17 cellular contexts compared by ENCODE assay signal in the genomic region with DNA sequence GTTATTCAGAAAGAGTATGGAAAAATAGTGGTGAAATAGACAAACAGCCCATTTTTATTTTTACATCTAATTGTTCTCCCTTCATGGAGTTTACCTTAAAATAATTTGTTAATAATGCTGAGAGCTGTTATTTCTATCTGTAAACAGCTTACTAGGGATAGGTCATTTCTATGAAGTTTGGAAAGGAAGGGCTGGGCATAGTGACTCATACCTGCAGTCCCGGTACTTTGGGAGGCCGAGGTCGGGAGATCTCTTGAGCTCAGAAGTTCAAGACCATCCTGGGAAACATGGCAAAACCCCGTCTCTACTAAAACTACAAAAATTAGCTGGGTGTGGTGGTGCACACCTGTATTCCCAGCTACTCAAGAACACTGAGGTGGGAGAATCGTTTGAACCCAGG.
DNase-seq lines count a peak whose midpoint lies in the region; ATAC-seq and TF ChIP-seq lines count a peak whose summit lies in the region.
"Had no signal": no experiment of that assay in that cellular context is flagged by ENCODE, and none has a peak within 500 bp of the region (broad histone marks: within the 10 kb centered on the region; RNA-seq: fewer than 3 reads in every experiment).

No MANE protein-coding gene starts in this region.

- peaks cover 21% of the 10 kb centered on the region for H3K9me3 Mint-ChIP-seq in activated CD4-positive, alpha-beta T cell treated with anti-CD3 and anti-CD28 coated beads, Interleukin-2, amount 10 ng/mL, durations not matched to agents 7 days and 5 days
- H3K9me3 Mint-ChIP-seq in Calu3 (ENCODE audit: low read depth, unreplicated experiment), result peaks cover 6% of the 10 kb centered on the region
- H3K9me3 Mint-ChIP-seq in activated naive CD8-positive, alpha-beta T cell (ENCODE audit: low read depth), result peaks cover 8% of the 10 kb centered on the region
- no peaks in the 10 kb centered on the region for H3K9me3 Mint-ChIP-seq in Caco-2 (ENCODE audit: unreplicated experiment)
- H3K9me3 Mint-ChIP-seq: activated B cell treated with CpG ODN at 0.5 μM for 24 hours, H9 had no signal

- DNase-seq in activated CD4-positive, alpha-beta T cell treated with anti-CD3 and anti-CD28 coated beads, Interleukin-2, amount 10 ng/mL, durations not matched to agents 7 days and 5 days, result no peak
- DNase-seq in activated CD4-positive, alpha-beta T cell treated with anti-CD3 and anti-CD28 coated beads for 4 hours, result no peak
- DNase-seq in Calu3 (peak; percentile 2), Caco-2 (no peak), NCI-H345 treated with DMSO at 0.1 percent for 48 hours (lab: John Stamatoyannopoulos, UW; ENCODE audit: unreplicated experiment) (no peak)
- DNase-seq: activated B cell treated with CpG ODN at 0.5 μM for 24 hours, H9, NCI-H1417, NCI-H2171, NCI-H748 treated with DMSO at 0.1 percent for 48 hours, SJCRH30 had no signal

- H3K9me3 ChIP-seq in mesodermal cell (ENCODE audit: control insufficient read depth, low read length) (peaks cover 4% of the 10 kb centered on the region), Caco-2 (no peaks in the 10 kb centered on the region; the same call in 1 of the 2 replicates)
- H3K9me3 ChIP-seq: SJCRH30 had no signal

- H3K36me3 ChIP-seq in mesodermal cell (ENCODE audit: control insufficient read depth, insufficient read depth, low read length) (no peaks in the 10 kb centered on the region), Caco-2 (ENCODE audit: control insufficient read depth, insufficient read depth, low read length) (no peaks in the 10 kb centered on the region)
- H3K36me3 ChIP-seq: SJCRH30 had no signal

- H3K27ac Mint-ChIP-seq in activated CD4-positive, alpha-beta T cell treated with anti-CD3 and anti-CD28 coated beads, Interleukin-2, amount 10 ng/mL, durations not matched to agents 7 days and 5 days, result peak overlapping the region; percentile 95
- H3K27ac Mint-ChIP-seq in Calu3 (ENCODE audit: unreplicated experiment), result peak overlapping the region; percentile 70
- peak overlapping the region; percentile 95 for H3K27ac Mint-ChIP-seq in activated naive CD8-positive, alpha-beta T cell
- no peak overlapping the region for H3K27ac Mint-ChIP-seq in Caco-2 (ENCODE audit: unreplicated experiment)
- H3K27ac Mint-ChIP-seq: activated B cell treated with CpG ODN at 0.5 μM for 24 hours had no signal

- POLR2A ChIA-PET in activated CD4-positive, alpha-beta T cell treated with anti-CD3 and anti-CD28 coated beads, Interleukin-2, amount 10 ng/mL, durations not matched to agents 7 days and 5 days (lab: Charles Lee), result no interaction called here
- POLR2A ChIA-PET in Caco-2 (lab: Charles Lee), result no interaction called here

- H3K27me3 Mint-ChIP-seq in activated CD4-positive, alpha-beta T cell treated with anti-CD3 and anti-CD28 coated beads, Interleukin-2, amount 10 ng/mL, durations not matched to agents 7 days and 5 days, result peaks cover 1% of the 10 kb centered on the region
- H3K27me3 Mint-ChIP-seq in Calu3 (ENCODE audit: unreplicated experiment), result no peaks in the 10 kb centered on the region
- H3K27me3 Mint-ChIP-seq in activated naive CD8-positive, alpha-beta T cell, result no peaks in the 10 kb centered on the region
- H3K27me3 Mint-ChIP-seq in Caco-2 (ENCODE audit: insufficient read depth, unreplicated experiment), result peaks cover 3% of the 10 kb centered on the region
- H3K27me3 Mint-ChIP-seq: activated B cell treated with CpG ODN at 0.5 μM for 24 hours, progenitor cell of endocrine pancreas had no signal

- intact Hi-C loops in Calu3 (cut with micrococcal nuclease; ENCODE audit: unreplicated experiment) (loop anchor here (5.0 kb wide), 2 partner anchors 75 to 370 kb away; no protein-coding TSS in a partner anchor), Caco-2 (cut with micrococcal nuclease; ENCODE audit: unreplicated experiment) (no loop called here)

- no peak for ATAC-seq in HG02588 (IDR thresholded peaks at IDR 0.05; ENCODE audit: unreplicated experiment)

- H3K36me3 Mint-ChIP-seq in activated CD4-positive, alpha-beta T cell treated with anti-CD3 and anti-CD28 coated beads, Interleukin-2, amount 10 ng/mL, durations not matched to agents 7 days and 5 days (ENCODE audit: low read depth), result peaks cover 19% of the 10 kb centered on the region
- H3K36me3 Mint-ChIP-seq in Calu3 (ENCODE audit: insufficient read depth, unreplicated experiment) (no peaks in the 10 kb centered on the region), Caco-2 (ENCODE audit: insufficient read depth, unreplicated experiment) (no peaks in the 10 kb centered on the region)
- peaks cover 7% of the 10 kb centered on the region for H3K36me3 Mint-ChIP-seq in activated naive CD8-positive, alpha-beta T cell

- no peak for TF ChIP-seq CTCF in Calu3 (IDR thresholded peaks at IDR 0.05; ENCODE audit: unreplicated experiment)
- no peak for TF ChIP-seq CTCF in Caco-2 (IDR thresholded peaks at IDR 0.05; ENCODE audit: insufficient read depth in 1 of 2, low read depth in 1 of 2, low read length in 1 of 2, severe bottlenecking in 1 of 2, unreplicated experiment in 1 of 2)

- peaks cover 20% of the 10 kb centered on the region for H3K4me1 ChIP-seq in mesodermal cell (ENCODE audit: control insufficient read depth, insufficient read depth, low read length, poor library complexity, severe bottlenecking)
- H3K4me1 ChIP-seq in Caco-2, result peaks cover 19% of the 10 kb centered on the region; the same call in 1 of the 2 replicates
- H3K4me1 ChIP-seq: SJCRH30 had no signal

- WGBS in mesodermal cell (ENCODE audit: insufficient coverage in 2 of 2), 2 experiments, result 90 to 95% methylated on average over 2 to 3 of the region's 5 CpGs

- BruUV-seq in Calu3 (replicated peaks; lab: Mats Ljungman, UMichigan) (no TSS peak), Caco-2 (replicated peaks; lab: Mats Ljungman, UMichigan) (no TSS peak)

- CTCF ChIA-PET in activated CD4-positive, alpha-beta T cell treated with anti-CD3 and anti-CD28 coated beads, Interleukin-2, amount 10 ng/mL, durations not matched to agents 7 days and 5 days (lab: Charles Lee), result no interaction called here
- CTCF ChIA-PET in Calu3 (lab: Charles Lee), result interaction anchor here (1.3 kb wide), 1 partner anchor 13 kb away, joined by 4 read pairs; no protein-coding TSS in a partner anchor
- CTCF ChIA-PET in Caco-2 (lab: Charles Lee), result no interaction called here

- H3K27ac ChIP-seq in mesodermal cell (ENCODE audit: low read depth, low read length, severe bottlenecking), result peak overlapping the region; percentile 72
- H3K27ac ChIP-seq: C4-2B, SJCRH30 had no signal

- no peak overlapping the region for H3K4me3 ChIP-seq in mesodermal cell (ENCODE audit: extremely low read depth, insufficient read depth, low read length, poor library complexity, severe bottlenecking)
- H3K4me3 ChIP-seq in Caco-2 (ENCODE audit: low read depth, low read length), result no peak overlapping the region
- H3K4me3 ChIP-seq: SJCRH30 had no signal

- peak overlapping the region; percentile 55 for H3K4me3 Mint-ChIP-seq in activated CD4-positive, alpha-beta T cell treated with anti-CD3 and anti-CD28 coated beads, Interleukin-2, amount 10 ng/mL, durations not matched to agents 7 days and 5 days
- no peak overlapping the region for H3K4me3 Mint-ChIP-seq in Calu3 (ENCODE audit: low read depth, unreplicated experiment)
- peak overlapping the region; percentile 68 for H3K4me3 Mint-ChIP-seq in activated naive CD8-positive, alpha-beta T cell
- no peak overlapping the region for H3K4me3 Mint-ChIP-seq in Caco-2 (ENCODE audit: unreplicated experiment)
- H3K4me3 Mint-ChIP-seq: activated B cell treated with CpG ODN at 0.5 μM for 24 hours, H9, neural crest cell had no signal

- H3K27me3 ChIP-seq in Caco-2 (replicated peaks; ENCODE audit: control insufficient read depth, insufficient read depth, low read length), result no peaks in the 10 kb centered on the region

- H3K4me1 Mint-ChIP-seq in activated CD4-positive, alpha-beta T cell treated with anti-CD3 and anti-CD28 coated beads, Interleukin-2, amount 10 ng/mL, durations not matched to agents 7 days and 5 days, result peaks cover 61% of the 10 kb centered on the region
- H3K4me1 Mint-ChIP-seq in Calu3 (ENCODE audit: low read depth, unreplicated experiment), result peaks cover 32% of the 10 kb centered on the region
- H3K4me1 Mint-ChIP-seq in activated naive CD8-positive, alpha-beta T cell (ENCODE audit: low read depth), result peaks cover 69% of the 10 kb centered on the region
- H3K4me1 Mint-ChIP-seq in Caco-2 (ENCODE audit: low read depth, unreplicated experiment), result no peaks in the 10 kb centered on the region
- H3K4me1 Mint-ChIP-seq: activated B cell treated with CpG ODN at 0.5 μM for 24 hours had no signal

Comparison
In these comparisons a context has a peak if more than half of its experiments do, and no peak if none do; other contexts are left out.
1. H3K4me3 Mint-ChIP-seq: peak in activated CD4-positive, alpha-beta T cell treated with anti-CD3 and anti-CD28 coated beads, Interleukin-2, amount 10 ng/mL, durations not matched to agents 7 days and 5 days (single experiment) and activated naive CD8-positive, alpha-beta T cell (single experiment); none in Calu3 (single experiment) and Caco-2 (single experiment).